ENCODE assay signal across 9 cellular contexts in genomic region chr16:29994613-29995329, GRCh38. TPM values are rescaled to one million over a fixed set of nuclear protein-coding genes. Genes with fewer than 3 reads are reported as not detected.
DNase-seq lines count a peak whose midpoint lies in the region; ATAC-seq and TF ChIP-seq lines count a peak whose summit lies in the region.
"Had no signal": no experiment of that assay in that cellular context is flagged by ENCODE, and none has a peak within 500 bp of the region (broad histone marks: within the 10 kb centered on the region; RNA-seq: fewer than 3 reads in every experiment).

No MANE protein-coding gene starts in this region.

- TF ChIP-seq CTCF in Caco-2 (IDR thresholded peaks at IDR 0.05; ENCODE audit: insufficient read depth in 1 of 2, low read depth in 1 of 2, low read length in 1 of 2, severe bottlenecking in 1 of 2, unreplicated experiment in 1 of 2) (no peak), heart left ventricle (IDR thresholded peaks at IDR 0.05) (no peak)

- peak overlapping the region; percentile 98; the same call in 1 of the 2 replicates for H2AFZ ChIP-seq in Karpas-422 (ENCODE audit: low read length)

- DNase-seq in Caco-2 (peak in 1 of 2 experiments; percentile 84), Karpas-422 (no peak), heart left ventricle (peak in 4 of 5 donors; percentile 50 to 82 (median 62)), globus pallidus (ENCODE audit: low spot score) (no peak)
- DNase-seq in activated effector memory CD4-positive, alpha-beta T cell treated with anti-CD3 and anti-CD28 coated beads, Interleukin-2, amount 50 U/mL, for 16 hours: peak; percentile 90
- no peak for DNase-seq in effector CD8-positive, alpha-beta T cell (lab: John Stamatoyannopoulos, UW)

- intact Hi-C loops in Caco-2 (cut with micrococcal nuclease; ENCODE audit: unreplicated experiment): loop anchor here (1.0 to 10.0 kb wide), 2 partner anchors 32 to 180 kb away; partner anchors contain the start of genes PAGR1, PRRT2 and TMEM219
- intact Hi-C loops in heart left ventricle (cut with DNase I): loop anchor here in 9 of 10 donors (1.0 to 10.0 kb wide), 11 partner anchors 17 to 190 kb away; partner anchors contain the start of genes TMEM219 (in 4 of the 9), CDIPT (in 2 of the 9), KCTD13 (in 2 of the 9) and MAZ (in 2 of the 9)

- H3K4me3 ChIP-seq in Caco-2 (ENCODE audit: low read depth, low read length) (peak overlapping the region; percentile 68), Karpas-422 (ENCODE audit: low read length) (peak overlapping the region; percentile 97), heart left ventricle (peak overlapping the region; percentile 53 to 95 (median 80)), rectal smooth muscle tissue (ENCODE audit: low read length) (peak overlapping the region; percentile 97)

- peak overlapping the region; percentile 94 for H3K4me2 ChIP-seq in Karpas-422 (ENCODE audit: low read depth, low read length, poor library complexity, severe bottlenecking)

- H3K27me3 ChIP-seq in Caco-2 (replicated peaks; ENCODE audit: control insufficient read depth, insufficient read depth, low read length): no peaks in the 10 kb centered on the region
- H3K27me3 ChIP-seq in Karpas-422 (ENCODE audit: low read length): no peaks in the 10 kb centered on the region
- H3K27me3 ChIP-seq in heart left ventricle: no peaks in the 10 kb centered on the region
- H3K27me3 ChIP-seq in rectal smooth muscle tissue (ENCODE audit: control insufficient read depth, insufficient read depth, low read length): no peaks in the 10 kb centered on the region

- H3K9ac ChIP-seq in Karpas-422 (ENCODE audit: low read length) (peak overlapping the region; percentile 96), rectal smooth muscle tissue (ENCODE audit: low read length) (peak overlapping the region; percentile 36)

- H3K4me1 ChIP-seq in Caco-2 (peaks cover 11% of the 10 kb centered on the region; the same call in 1 of the 2 replicates), Karpas-422 (ENCODE audit: low read length) (peaks cover 34% of the 10 kb centered on the region), heart left ventricle (peaks cover 0 to 31% (median 18%) of the 10 kb centered on the region in 12 donors), rectal smooth muscle tissue (ENCODE audit: control insufficient read depth, insufficient read depth, low read length) (peaks cover 10% of the 10 kb centered on the region)

- peak; percentile 38 for ATAC-seq in GM21423 (IDR thresholded peaks at IDR 0.05; ENCODE audit: unreplicated experiment)
- peak in 3 of 4 donors; percentile 34 to 40 (median 35) for ATAC-seq in heart left ventricle

- POLR2A ChIA-PET in Caco-2 (lab: Charles Lee): interaction anchor here (1.2 to 1.6 kb wide), 2 partner anchors 21 to 69 kb away, joined by 9 to 15 read pairs; partner anchors contain the start of genes KCTD13 and TAOK2

- H3K9me2 ChIP-seq in Karpas-422 (replicated peaks; ENCODE audit: insufficient read depth, low read length): no peaks in the 10 kb centered on the region

- H3K9me3 ChIP-seq in Caco-2 (no peaks in the 10 kb centered on the region), Karpas-422 (ENCODE audit: low read length) (no peaks in the 10 kb centered on the region), heart left ventricle (no peaks in the 10 kb centered on the region)

- peaks cover 47% of the 10 kb centered on the region for H3K36me3 Mint-ChIP-seq in Caco-2 (ENCODE audit: insufficient read depth, unreplicated experiment)

- no peaks in the 10 kb centered on the region for H3K9me3 Mint-ChIP-seq in Caco-2 (ENCODE audit: unreplicated experiment)

- H4K20me1 ChIP-seq in Karpas-422 (ENCODE audit: insufficient read depth, low read depth, low read length): no peaks in the 10 kb centered on the region

- TF ChIP-seq POLR2A in heart left ventricle (IDR thresholded peaks at IDR 0.05): no peak

- 9 to 28% (median 11%) methylated on average over 12 to 24 of the region's 24 CpGs for WGBS in heart left ventricle, 4 donors

- H3K27me3 Mint-ChIP-seq in Caco-2 (ENCODE audit: insufficient read depth, unreplicated experiment): no peaks in the 10 kb centered on the region

- H3K27ac ChIP-seq in Karpas-422 (ENCODE audit: low read length): peak overlapping the region; percentile 90
- H3K27ac ChIP-seq in heart left ventricle: peak overlapping the region; percentile 88 to 100 (median 96)
- peak overlapping the region; percentile 96 for H3K27ac ChIP-seq in rectal smooth muscle tissue (ENCODE audit: low read depth, low read length)

- H3K27ac Mint-ChIP-seq in Caco-2 (ENCODE audit: unreplicated experiment): peak overlapping the region; percentile 65

- H3K4me3 Mint-ChIP-seq in Caco-2 (ENCODE audit: unreplicated experiment): peak overlapping the region; percentile 99

- H3K36me3 ChIP-seq in Caco-2 (ENCODE audit: control insufficient read depth, insufficient read depth, low read length) (no peaks in the 10 kb centered on the region), Karpas-422 (ENCODE audit: insufficient read depth, low read length) (peaks cover 8% of the 10 kb centered on the region; the same call in 1 of the 2 replicates), heart left ventricle (peaks cover 0 to 62% (median 48%) of the 10 kb centered on the region in 9 donors), rectal smooth muscle tissue (ENCODE audit: control insufficient read depth, insufficient read depth, low read length) (peaks cover 9% of the 10 kb centered on the region)

- H3K4me1 Mint-ChIP-seq in Caco-2 (ENCODE audit: low read depth, unreplicated experiment): peaks cover 12% of the 10 kb centered on the region

- no TSS peak for BruUV-seq in Caco-2 (replicated peaks; lab: Mats Ljungman, UMichigan)

- peaks cover 13% of the 10 kb centered on the region for H3K79me2 ChIP-seq in Karpas-422 (ENCODE audit: low read length)

- CTCF ChIA-PET in Caco-2 (lab: Charles Lee): interaction anchor here (1.2 kb wide), 1 partner anchor 22 kb away, joined by 4 read pairs; no protein-coding TSS in a partner anchor

RNA-seq across cellular contexts. Expression of gene HIRIP3, which starts 0.6 kb away (rescaled TPM):
- total RNA-seq in Caco-2 (2022): 22.7 and 23.3 TPM in 2 replicates
- 9.6 and 22.1 TPM in 2 replicates for total RNA-seq in Karpas-422 (2014; rRNA removed; shearing (Covaris generic); ENCODE audit: low replicate concordance)
- total RNA-seq in heart left ventricle: 10 to 100 TPM; 13.3 to 21.9 (median 17.5) TPM
- 10 to 100 TPM; 20.1 to 27.4 TPM for polyA plus RNA-seq in heart left ventricle

RNA-seq across cellular contexts. Expression of gene INO80E, which starts 1.3 kb away (rescaled TPM):
- total RNA-seq in Caco-2 (2022): 58.6 and 58.8 TPM in 2 replicates
- total RNA-seq in Karpas-422 (2014; rRNA removed; shearing (Covaris generic); ENCODE audit: low replicate concordance): 67.7 and 94.0 TPM in 2 replicates
- total RNA-seq in heart left ventricle: 10 to 100 TPM; 27.6 to 65.4 (median 32.6) TPM
- 10 to 100 TPM; 60.9 to 71.5 TPM for polyA plus RNA-seq in heart left ventricle

RNA-seq across cellular contexts. Expression of gene DOC2A, which starts 16.1 kb away (rescaled TPM):
- 3.5 and 4.5 TPM in 2 replicates for total RNA-seq in Caco-2 (2022)
- total RNA-seq in Karpas-422 (2014; rRNA removed; shearing (Covaris generic); ENCODE audit: low replicate concordance): not detected in 2 replicates
- total RNA-seq in heart left ventricle: 1 to 10 TPM in 1 of 9 donors, under 1 TPM in 4, not detected in 4; 0.09 to 1.4 (median 0.91) TPM
- polyA plus RNA-seq in heart left ventricle: under 1 TPM; 0.22 to 0.88 TPM

RNA-seq across cellular contexts. Expression of gene TAOK2, which starts 21.1 kb away (rescaled TPM):
- total RNA-seq in Caco-2 (2022) (45.8 and 47.1 TPM in 2 replicates), heart left ventricle (10 to 100 TPM; 29.5 to 47.9 (median 35.1) TPM)
- total RNA-seq in Karpas-422 (2014; rRNA removed; shearing (Covaris generic); ENCODE audit: low replicate concordance): 21.5 and 30.7 TPM in 2 replicates
- polyA plus RNA-seq in heart left ventricle: 10 to 100 TPM; 36.3 to 37.8 TPM

RNA-seq across cellular contexts. Expression of gene C16orf92, which starts 28.2 kb away (rescaled TPM):
- total RNA-seq in Caco-2 (2022): not detected in 2 replicates
- total RNA-seq in Karpas-422 (2014; rRNA removed; shearing (Covaris generic); ENCODE audit: low replicate concordance): not detected in 2 replicates
- total RNA-seq in heart left ventricle: not detected
- not detected for polyA plus RNA-seq in heart left ventricle
- total RNA-seq: T-helper 2 cell treated with Interferon-gamma antibody and Interleukin-4, amounts not matched to agents 100 ng/mL and 5 ng/mL, for 36 hours had no signal

Comparison
In these comparisons a context has a peak if more than half of its experiments do, and no peak if none do; other contexts are left out.
1. DNase-seq: peak in activated effector memory CD4-positive, alpha-beta T cell treated with anti-CD3 and anti-CD28 coated beads, Interleukin-2, amount 50 U/mL, for 16 hours (single experiment) and heart left ventricle (4 of 5); none in Karpas-422 (single experiment), effector CD8-positive, alpha-beta T cell (single experiment) and globus pallidus (single experiment).
2. Peak in every context shown above with its lines, with median percentiles within 50 percentile points of each other: H3K4me3 ChIP-seq and H3K27ac ChIP-seq.